2 cellular contexts compared by ENCODE assay signal in genomic region chr12:74043343-74043742, GRCh38.
A peak's percentile ranks its signal among the peaks of the same experiment; 100 is the strongest.
TF ChIP-seq lines count a peak whose summit lies in the region.

No MANE protein-coding gene starts in this region.

TF ChIP-seq in HCT116, 20 proteins besides CTCF, POLR2A, EP300 and RAD21 (continued from another document):
- TF ChIP-seq REST (IDR thresholded peaks at IDR 0.05; ENCODE audit: low read depth), result no peak
- peak; percentile 76 for TF ChIP-seq SP1 (IDR thresholded peaks at IDR 0.05; ENCODE audit: low read depth)
- peak; percentile 43; the same call in 1 of the 2 replicates for TF ChIP-seq CEBPB (IDR thresholded peaks at IDR 0.05; ENCODE audit: low read depth)
- TF ChIP-seq EZH2 (IDR thresholded peaks at IDR 0.05), result no peak
- TF ChIP-seq JUND (IDR thresholded peaks at IDR 0.05), result peak; percentile 78
- TF ChIP-seq YY1 (IDR thresholded peaks at IDR 0.05; ENCODE audit: extremely low read depth, insufficient replicate concordance, low read depth, low read length), result peak; percentile 58
- TF ChIP-seq EZH2phosphoT487 (IDR thresholded peaks at IDR 0.05; ENCODE audit: borderline replicate concordance), result no peak
- TF ChIP-seq EGR1 (IDR thresholded peaks at IDR 0.05; ENCODE audit: low read depth), result 0 out of 2 replicates have a peak, but pooled peaks have one; percentile 29
- no peak for TF ChIP-seq SRF (IDR thresholded peaks at IDR 0.05; ENCODE audit: low read depth)
- no peak for TF ChIP-seq TCF7L2 (IDR thresholded peaks at IDR 0.05; ENCODE audit: borderline replicate concordance, extremely low read depth, insufficient read depth, insufficient read length)
- TF ChIP-seq ZBTB33 (IDR thresholded peaks at IDR 0.05; ENCODE audit: extremely low read depth, insufficient replicate concordance, low read length), result no peak
- peak; percentile 85; the same call in 1 of the 2 replicates for TF ChIP-seq CBX3 (IDR thresholded peaks at IDR 0.05; ENCODE audit: low read depth)
- TF ChIP-seq FOSL1 (IDR thresholded peaks at IDR 0.05; ENCODE audit: low read depth), result peak; percentile 78
- no peak for TF ChIP-seq ZFX (IDR thresholded peaks at IDR 0.05)
- peak; percentile 30; the same call in 1 of the 2 replicates for TF ChIP-seq POLR2AphosphoS5 (IDR thresholded peaks at IDR 0.05; ENCODE audit: low read depth, low read length)
- peak; percentile 57; the same call in 1 of the 2 replicates for TF ChIP-seq SIN3A (IDR thresholded peaks at IDR 0.05; ENCODE audit: low read depth)
- TF ChIP-seq ZNF274 (IDR thresholded peaks at IDR 0.05; ENCODE audit: low read depth, low read length), result no peak
- peak; percentile 49 for TF ChIP-seq ELF1 (IDR thresholded peaks at IDR 0.05; ENCODE audit: borderline replicate concordance, low read depth)

TF ChIP-seq in WTC11, 78 proteins besides CTCF, POLR2A, EP300 and RAD21 (continued from another document):
- no peak for TF ChIP-seq CDX4 (CRISPR knock-in tag; IDR thresholded peaks at IDR 0.05; ENCODE audit: borderline replicate concordance)
- no peak for TF ChIP-seq PREB (CRISPR knock-in tag; IDR thresholded peaks at IDR 0.05; ENCODE audit: borderline replicate concordance)
- TF ChIP-seq RELA (CRISPR knock-in tag; IDR thresholded peaks at IDR 0.05; ENCODE audit: borderline replicate concordance), result no peak
- TF ChIP-seq E2F4 (CRISPR knock-in tag; IDR thresholded peaks at IDR 0.05; ENCODE audit: borderline replicate concordance, low read depth), result no peak
- no peak for TF ChIP-seq OVOL2 (CRISPR knock-in tag; IDR thresholded peaks at IDR 0.05; ENCODE audit: borderline replicate concordance)
- TF ChIP-seq PRDM15 (CRISPR knock-in tag; IDR thresholded peaks at IDR 0.05), result no peak
